ENCODE assay signal across 2 cellular contexts in the genomic region with DNA sequence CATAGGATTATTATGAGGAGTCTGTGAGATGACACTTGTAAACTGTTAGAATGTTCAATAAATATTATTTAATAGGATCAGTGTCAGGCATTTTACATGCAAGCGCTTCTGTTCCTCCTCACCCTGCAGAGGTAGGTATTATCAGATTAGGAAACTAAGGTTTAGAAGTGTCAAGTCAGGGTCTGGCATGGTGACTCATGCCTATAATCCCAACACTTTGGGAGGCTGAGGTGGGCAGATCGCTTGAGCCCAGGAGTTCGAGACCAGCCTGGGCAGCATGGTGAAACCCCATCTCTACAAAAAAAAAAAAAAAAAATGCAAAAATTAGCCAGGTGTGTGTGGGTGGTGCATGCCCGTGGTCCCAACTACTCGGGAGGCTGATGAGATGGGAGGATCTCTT.
A peak's percentile ranks its signal among the peaks of the same experiment; 100 is the strongest.
TF ChIP-seq lines count a peak whose summit lies in the region.
"Not testable (repeated sequence)": the region's sequence is repeated elsewhere in the genome, so short reads cannot be mapped to it uniquely, and the experiment has no call there.

No MANE protein-coding gene starts in this region.

TF ChIP-seq in HEK293, 187 proteins besides CTCF, POLR2A, EP300 and RAD21 (continued from another document):
- peak; percentile 55 for TF ChIP-seq EGR2 (tag by site-specific recombination; IDR thresholded peaks at IDR 0.05; ENCODE audit: low read depth)

TF ChIP-seq in K562, 482 proteins besides CTCF, POLR2A, EP300 and RAD21 (continued from another document):
- peak; percentile 26; the same call in 1 of the 2 replicates for TF ChIP-seq NFE2 (IDR thresholded peaks at IDR 0.05; ENCODE audit: low read depth)
- TF ChIP-seq MAFG (tag; conservative IDR thresholded peaks at IDR 0.05), result 0 out of 2 replicates have a peak, but pooled peaks have one; percentile 12
- TF ChIP-seq, protein P1, sequence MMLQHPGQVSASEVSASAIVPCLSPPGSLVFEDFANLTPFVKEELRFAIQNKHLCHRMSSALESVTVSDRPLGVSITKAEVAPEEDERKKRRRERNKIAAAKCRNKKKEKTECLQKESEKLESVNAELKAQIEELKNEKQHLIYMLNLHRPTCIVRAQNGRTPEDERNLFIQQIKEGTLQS (IDR thresholded peaks at IDR 0.05), result peak; percentile 75
- TF ChIP-seq, protein P1 (CRISPR knock-in tag; conservative IDR thresholded peaks at IDR 0.05), result not testable (repeated sequence)
- peak; percentile 38 for TF ChIP-seq FOSL1 (tag; conservative IDR thresholded peaks at IDR 0.05)
- TF ChIP-seq SMARCA4 (IDR thresholded peaks at IDR 0.05), result peak; percentile 70
- 0 out of 2 replicates have a peak, but pooled peaks have one; percentile 39 for TF ChIP-seq SMARCE1 (IDR thresholded peaks at IDR 0.05)
- TF ChIP-seq DPF2 (IDR thresholded peaks at IDR 0.05), result peak; percentile 73
- peak; percentile 54; the same call in 1 of the 2 replicates for TF ChIP-seq C11orf30 (IDR thresholded peaks at IDR 0.05; ENCODE audit: low read depth)
- TF ChIP-seq ADNP (tag; IDR thresholded peaks at IDR 0.05), result 0 out of 2 replicates have a peak, but pooled peaks have one; percentile 19
- peak; percentile 7; the same call in 1 of the 2 replicates for TF ChIP-seq MAFK (IDR thresholded peaks at IDR 0.05; ENCODE audit: low read length)
